ENCODE assay signal across 17 cellular contexts in the genomic region with DNA sequence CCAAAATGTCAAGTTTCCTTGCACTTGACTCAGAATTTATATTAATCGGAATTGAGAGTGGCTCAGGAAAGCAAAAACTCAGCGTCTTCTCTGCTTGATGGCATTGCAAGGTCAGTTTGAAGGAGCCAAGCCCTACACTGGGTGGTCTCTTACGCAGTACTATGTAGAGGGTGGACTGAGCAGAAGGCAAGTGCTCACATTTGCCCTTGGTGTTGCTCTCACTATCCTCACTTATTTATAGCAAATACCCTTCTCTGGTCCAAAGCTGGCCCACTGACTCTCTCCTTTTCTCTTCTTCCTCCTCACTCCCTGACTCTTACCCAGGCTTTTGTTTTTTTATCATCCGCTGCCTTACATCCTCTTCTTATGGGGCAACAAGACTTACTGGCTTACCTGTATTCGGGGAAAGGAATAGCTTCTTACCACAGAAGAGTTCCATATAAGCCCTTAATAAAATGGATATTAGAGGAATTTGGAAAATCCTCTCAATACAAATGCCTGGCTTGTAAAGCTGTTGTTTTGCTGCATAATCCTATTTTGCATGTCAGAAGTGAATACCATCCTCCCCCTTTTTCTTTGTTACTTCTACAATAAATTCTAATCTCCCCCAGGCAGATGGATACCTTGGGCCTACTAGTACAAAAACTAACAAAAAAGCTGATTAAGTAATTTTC.
"Had no signal": no experiment of that assay in that cellular context is flagged by ENCODE, and none has a peak within 500 bp of the region (broad histone marks: within the 10 kb centered on the region; RNA-seq: fewer than 3 reads in every experiment).

No MANE protein-coding gene starts in this region.

- DNase-seq: activated CD4-positive, alpha-beta T cell treated with anti-CD3 and anti-CD28 coated beads for 4 hours; activated CD4-positive, alpha-beta T cell treated with anti-CD3 and anti-CD28 coated beads, Interleukin-2, amount 50 U/mL, for 4 hours; activated effector memory CD4-positive, alpha-beta T cell treated with Interleukin-2 at 50 U/mL for 16 hours; activated naive CD4-positive, alpha-beta T cell treated with Interleukin-2 at 50 U/mL for 16 hours; anterior cingulate cortex; effector CD8-positive, alpha-beta T cell; gastrocnemius medialis; glutamatergic neuron; midbrain; naive thymus-derived CD4-positive, alpha-beta T cell; occipital lobe; right cardiac atrium; stimulated activated naive CD4-positive, alpha-beta T cell; tibial artery had no signal

- H3K27ac ChIP-seq: gastrocnemius medialis, suprapubic skin, tibial artery had no signal

- H3K27me3 Mint-ChIP-seq: activated naive CD8-positive, alpha-beta T cell had no signal

- H3K4me3 ChIP-seq: gastrocnemius medialis, suprapubic skin, tibial artery had no signal

- H3K36me3 ChIP-seq: gastrocnemius medialis, suprapubic skin, tibial artery had no signal

- H3K27ac Mint-ChIP-seq: activated naive CD8-positive, alpha-beta T cell; naive thymus-derived CD4-positive, alpha-beta T cell had no signal

- H3K9me3 ChIP-seq: gastrocnemius medialis, suprapubic skin, tibial artery had no signal

- H3K36me3 Mint-ChIP-seq: activated naive CD8-positive, alpha-beta T cell; naive thymus-derived CD4-positive, alpha-beta T cell had no signal

- ATAC-seq: gastrocnemius medialis; naive thymus-derived CD4-positive, alpha-beta T cell; right cardiac atrium had no signal

- H3K4me3 Mint-ChIP-seq: activated naive CD8-positive, alpha-beta T cell; naive thymus-derived CD4-positive, alpha-beta T cell; neural crest cell had no signal

- H3K9me3 Mint-ChIP-seq: naive thymus-derived CD4-positive, alpha-beta T cell; neural crest cell had no signal

- H3K4me1 Mint-ChIP-seq: neural crest cell had no signal

- H3K4me1 ChIP-seq: gastrocnemius medialis, suprapubic skin, tibial artery had no signal

- H3K27me3 ChIP-seq: gastrocnemius medialis, suprapubic skin, tibial artery had no signal
